11 cellular contexts compared by ENCODE assay signal in genomic region chr7:127320974-127321373, GRCh38.
"Had no signal": no experiment of that assay in that cellular context is flagged by ENCODE, and none has a peak within 500 bp of the region (broad histone marks: within the 10 kb centered on the region; RNA-seq: fewer than 3 reads in every experiment).

No MANE protein-coding gene starts in this region.

- H2AFZ ChIP-seq: GM23248, GM23338 had no signal

- H3K36me3 ChIP-seq: HAP-1 had no signal

- FAIRE-seq: H1, H54 had no signal

- H3K27ac ChIP-seq: GM23248 had no signal

- ATAC-seq: GM23338, HCT116 had no signal

- H3K9me3 ChIP-seq: HAP-1 had no signal

- H3K4me2 ChIP-seq: GM23338 had no signal

- H3K4me3 ChIP-seq: GM23248, GM23338, HAP-1 had no signal

- DNase-seq: GM23248, GOT3, H7, H9, HCEC 1CT, HFFc6 had no signal

- H3K4me1 ChIP-seq: HAP-1 had no signal

- H3K9ac ChIP-seq: GM23248 had no signal
